28 cellular contexts compared by ENCODE assay signal in genomic region chr13:110358381-110358780, GRCh38. TPM values are rescaled to one million over a fixed set of nuclear protein-coding genes. Genes with fewer than 3 reads are reported as not detected.
A peak's percentile ranks its signal among the peaks of the same experiment; 100 is the strongest.
DNase-seq lines count a peak whose midpoint lies in the region; ATAC-seq and TF ChIP-seq lines count a peak whose summit lies in the region.
"Had no signal": no experiment of that assay in that cellular context is flagged by ENCODE, and none has a peak within 500 bp of the region (broad histone marks: within the 10 kb centered on the region; RNA-seq: fewer than 3 reads in every experiment).

No MANE protein-coding gene starts in this region.

- BruUV-seq in IMR-90 (replicated peaks; lab: Mats Ljungman, UMichigan) = no TSS peak

- POLR2A ChIA-PET in IMR-90 (lab: Charles Lee; ENCODE audit: unreplicated experiment) = no interaction called here
- POLR2A ChIA-PET in activated CD8-positive, alpha-beta T cell treated with anti-CD3 and anti-CD28 coated beads, Interleukin-2, amount 10 ng/mL, durations not matched to agents 7 days and 5 days (lab: Charles Lee) = no interaction called here

- peaks cover 27 to 82% of the 10 kb centered on the region in 2 experiments for H3K79me1 ChIP-seq in IMR-90 (ENCODE audit: low read depth in 1 of 2, low read length in 2 of 2)

- H3K9ac ChIP-seq in IMR-90 (ENCODE audit: low read depth, low read length) (no peak overlapping the region), smooth muscle cell (ENCODE audit: low read depth) (no peak overlapping the region)

- H4K5ac ChIP-seq in IMR-90 (ENCODE audit: low read depth, low read length) = no peak overlapping the region; the same call in 1 of the 2 replicates

- peaks cover 68% of the 10 kb centered on the region for H3F3A ChIP-seq in smooth muscle cell (ENCODE audit: low read depth)

- peaks cover 13% of the 10 kb centered on the region for H3K4me1 ChIP-seq in IMR-90 (ENCODE audit: control insufficient read depth, insufficient read depth, low read length)
- peaks cover 52 to 82% (median 77%) of the 10 kb centered on the region in 4 donors for H3K4me1 ChIP-seq in esophagus muscularis mucosa
- peaks cover 15% of the 10 kb centered on the region for H3K4me1 ChIP-seq in smooth muscle cell (ENCODE audit: low read depth)
- H3K4me1 ChIP-seq: BE2C, HAP-1 had no signal

- H2AFZ ChIP-seq in IMR-90 (replicated peaks; ENCODE audit: low read length, poor library complexity) = no peak overlapping the region
- H2AFZ ChIP-seq in smooth muscle cell (ENCODE audit: low read depth) = no peak overlapping the region

- H3K4me3 ChIP-seq in IMR-90 (ENCODE audit: insufficient read depth, low read depth, low read length) = no peak overlapping the region
- H3K4me3 ChIP-seq in esophagus muscularis mucosa = no peak overlapping the region
- H3K4me3 ChIP-seq in smooth muscle cell = no peak overlapping the region
- H3K4me3 ChIP-seq: GM12878, HAP-1 had no signal

- H3K23ac ChIP-seq in IMR-90 (ENCODE audit: low read depth, low read length) = 0 out of 2 replicates have a peak overlapping the region, but pooled peaks have one; percentile 5

- H3K18ac ChIP-seq in IMR-90 (ENCODE audit: low read depth, low read length) = peak overlapping the region; percentile 52; the same call in 1 of the 2 replicates

- peak overlapping the region; percentile 5; the same call in 1 of the 2 replicates for H2BK120ac ChIP-seq in IMR-90 (ENCODE audit: low read depth, low read length)

- H2BK15ac ChIP-seq in IMR-90 (ENCODE audit: low read depth, low read length) = 0 out of 3 replicates have a peak overlapping the region, but pooled peaks have one; percentile 10

- no peak overlapping the region for H3K4me3 Mint-ChIP-seq in activated CD8-positive, alpha-beta T cell treated with anti-CD3 and anti-CD28 coated beads, Interleukin-2, amount 10 ng/mL, durations not matched to agents 7 days and 5 days
- H3K4me3 Mint-ChIP-seq: CD14-positive monocyte, HFFc6 had no signal

- intact Hi-C loops in IMR-90 (cut with micrococcal nuclease) = no loop called here
- intact Hi-C loops in esophagus muscularis mucosa (cut with DNase I) = no loop called here

- peaks cover 88% of the 10 kb centered on the region for H3K79me2 ChIP-seq in smooth muscle cell (ENCODE audit: low read depth)

- ATAC-seq in IMR-90 (ENCODE audit: low read depth) (no peak), HG02798 (IDR thresholded peaks at IDR 0.05; ENCODE audit: poor library complexity, unreplicated experiment) (no peak)
- no peak for ATAC-seq in activated CD8-positive, alpha-beta T cell treated with anti-CD3 and anti-CD28 coated beads, Interleukin-2, amount 10 ng/mL, durations not matched to agents 7 days and 5 days
- ATAC-seq: GM12878, PC-3 had no signal

- TF ChIP-seq EP300 in esophagus muscularis mucosa (IDR thresholded peaks at IDR 0.05) = no peak

- no peaks in the 10 kb centered on the region for H3K9me3 Mint-ChIP-seq in activated CD8-positive, alpha-beta T cell treated with anti-CD3 and anti-CD28 coated beads, Interleukin-2, amount 10 ng/mL, durations not matched to agents 7 days and 5 days (ENCODE audit: insufficient read depth)
- H3K9me3 Mint-ChIP-seq: CD14-positive monocyte; CD8-positive, alpha-beta memory T cell; HFFc6 had no signal

- no peak overlapping the region for H3K56ac ChIP-seq in IMR-90 (ENCODE audit: extremely low read depth, insufficient read depth, low read length)

- H4K91ac ChIP-seq in IMR-90 (ENCODE audit: insufficient read depth, low read depth, low read length) = peak overlapping the region; percentile 9; the same call in 1 of the 2 replicates

- dilution Hi-C loops in IMR-90 (cut with HindIII; ENCODE audit: low sequenced_read_pairs, unreplicated experiment) = no loop called here

- H4K20me1 ChIP-seq in IMR-90 (ENCODE audit: insufficient read depth, low read length) (peaks cover 32% of the 10 kb centered on the region), smooth muscle cell (ENCODE audit: low read depth) (peaks cover 42% of the 10 kb centered on the region)

- no peaks in the 10 kb centered on the region for H3K27me3 Mint-ChIP-seq in activated CD8-positive, alpha-beta T cell treated with anti-CD3 and anti-CD28 coated beads, Interleukin-2, amount 10 ng/mL, durations not matched to agents 7 days and 5 days (ENCODE audit: low read depth)

- H3K27ac Mint-ChIP-seq in activated CD8-positive, alpha-beta T cell treated with anti-CD3 and anti-CD28 coated beads, Interleukin-2, amount 10 ng/mL, durations not matched to agents 7 days and 5 days = no peak overlapping the region
- H3K27ac Mint-ChIP-seq: CD14-positive monocyte; CD8-positive, alpha-beta memory T cell; HFFc6 had no signal

- H2BK20ac ChIP-seq in IMR-90 (ENCODE audit: low read depth, low read length) = no peak overlapping the region

- no peaks in the 10 kb centered on the region for H3K9me3 ChIP-seq in IMR-90 (ENCODE audit: control insufficient read depth, insufficient read depth, low read length)
- no peaks in the 10 kb centered on the region for H3K9me3 ChIP-seq in esophagus muscularis mucosa
- H3K9me3 ChIP-seq in smooth muscle cell (replicated peaks; ENCODE audit: low read depth) = no peaks in the 10 kb centered on the region
- H3K9me3 ChIP-seq: BE2C, HAP-1 had no signal

- H3K27ac ChIP-seq in IMR-90 (ENCODE audit: insufficient read depth, low read length) (no peak overlapping the region), esophagus muscularis mucosa (replicated peaks in 1 of 4) (peak overlapping the region; percentile 83 to 93 (median 88)), smooth muscle cell (ENCODE audit: low read depth) (peak overlapping the region; percentile 97)

- no peak overlapping the region for H3K14ac ChIP-seq in IMR-90 (replicated peaks; ENCODE audit: low read depth, low read length)

- no peak for DNase-seq in IMR-90
- no peak for DNase-seq in esophagus muscularis mucosa (ENCODE audit: extremely low spot score)
- peak; percentile 67 for DNase-seq in myocyte (ENCODE audit: low read depth)
- no peak for DNase-seq in smooth muscle cell (lab: John Stamatoyannopoulos, UW; ENCODE audit: unreplicated experiment)
- DNase-seq in activated CD8-positive, alpha-beta T cell treated with anti-CD3 and anti-CD28 coated beads, Interleukin-2, amount 10 ng/mL, durations not matched to agents 7 days and 5 days = no peak
- no peak for DNase-seq in HK-2 (ENCODE audit: unreplicated experiment)
- DNase-seq in medulla oblongata (ENCODE audit: extremely low spot score) = no peak
- DNase-seq: 8988T; ACHN; BE2C; CD8-positive, alpha-beta memory T cell; DMS 273 treated with DMSO at 0.1 percent for 48 hours; DMS79; EL; GDM1; GOT3; HFFc6; Karpas-422; NCI-H1092 treated with DMSO at 0.1 percent for 48 hours; NCI-H1436 treated with DMSO at 0.1 percent for 48 hours; NCI-H187 treated with DMSO at 0.1 percent for 48 hours; NCI-H524; NCI-H774; PC-3 had no signal

- 0 out of 4 replicates have a peak overlapping the region, but pooled peaks of 1 of the 2 experiments have one; percentile 9 for H4K8ac ChIP-seq in IMR-90 (ENCODE audit: low read depth in 2 of 2, low read length in 2 of 2)

- in situ Hi-C loops in IMR-90 (cut with MboI; ENCODE audit: low sequenced_read_pairs) = no loop called here

- H2AK9ac ChIP-seq in IMR-90 (replicated peaks; ENCODE audit: low read depth, low read length, poor library complexity) = no peak overlapping the region

- no peaks in the 10 kb centered on the region for H3K4me1 Mint-ChIP-seq in activated CD8-positive, alpha-beta T cell treated with anti-CD3 and anti-CD28 coated beads, Interleukin-2, amount 10 ng/mL, durations not matched to agents 7 days and 5 days (ENCODE audit: low read depth)
- H3K4me1 Mint-ChIP-seq: CD14-positive monocyte; CD8-positive, alpha-beta memory T cell had no signal

- TF ChIP-seq POLR2A in IMR-90 (IDR thresholded peaks at IDR 0.05; ENCODE audit: low read depth, low read length) = no peak
- no peak for TF ChIP-seq POLR2A in esophagus muscularis mucosa (IDR thresholded peaks at IDR 0.05; ENCODE audit: low read depth)

- peak overlapping the region; percentile 48 for H2BK5ac ChIP-seq in IMR-90 (ENCODE audit: low read depth, low read length, poor library complexity, severe bottlenecking)

- TF ChIP-seq CTCF in IMR-90 (conservative IDR thresholded peaks at IDR 0.05; ENCODE audit: low read depth, low read length) (no peak), esophagus muscularis mucosa (IDR thresholded peaks at IDR 0.05) (no peak), smooth muscle cell (IDR thresholded peaks at IDR 0.05; ENCODE audit: borderline replicate concordance, insufficient read depth, poor library complexity, severe bottlenecking) (no peak)

- no CpG with 5 or more reads among the region's 4 CpGs for WGBS in IMR-90 (ENCODE audit: extremely low coverage in 2 of 2, insufficient read length in 1 of 2), 2 experiments
- WGBS in esophagus muscularis mucosa = 90% methylated on average over 4 of the region's 4 CpGs
- WGBS in smooth muscle cell (ENCODE audit: low lambda C conversion rate) = 90% methylated on average over 4 of the region's 4 CpGs

- H3K4ac ChIP-seq in IMR-90 (ENCODE audit: low read depth, low read length) = peak overlapping the region; percentile 6; the same call in 1 of the 2 replicates

- H3K36me3 Mint-ChIP-seq in activated CD8-positive, alpha-beta T cell treated with anti-CD3 and anti-CD28 coated beads, Interleukin-2, amount 10 ng/mL, durations not matched to agents 7 days and 5 days (ENCODE audit: low read depth) = no peaks in the 10 kb centered on the region
- H3K36me3 Mint-ChIP-seq: CD14-positive monocyte; CD8-positive, alpha-beta memory T cell had no signal

- H3K27me3 ChIP-seq in IMR-90 (ENCODE audit: control insufficient read depth, insufficient read depth, low read length) (no peaks in the 10 kb centered on the region), esophagus muscularis mucosa (no peaks in the 10 kb centered on the region), smooth muscle cell (ENCODE audit: low read depth) (no peaks in the 10 kb centered on the region)
- H3K27me3 ChIP-seq: BE2C had no signal

- TF ChIP-seq RAD21 in IMR-90 (IDR thresholded peaks at IDR 0.05; ENCODE audit: low read length) = no peak

- peaks cover 41% of the 10 kb centered on the region for H3K9me1 ChIP-seq in IMR-90 (ENCODE audit: insufficient read depth, low read length)

- CTCF ChIA-PET in IMR-90 (lab: Yijun Ruan, JAX) = no interaction called here
- CTCF ChIA-PET in activated CD8-positive, alpha-beta T cell treated with anti-CD3 and anti-CD28 coated beads, Interleukin-2, amount 10 ng/mL, durations not matched to agents 7 days and 5 days (lab: Charles Lee) = no interaction called here

- peak overlapping the region; percentile 44 for H2AK5ac ChIP-seq in IMR-90 (ENCODE audit: low read depth, low read length)

- H3K36me3 ChIP-seq in IMR-90 (ENCODE audit: control insufficient read depth, insufficient read depth, low read length) (peaks cover 34% of the 10 kb centered on the region), esophagus muscularis mucosa (peaks cover 0 to 29% (median 12%) of the 10 kb centered on the region in 4 donors), smooth muscle cell (ENCODE audit: low read depth) (peaks cover 4% of the 10 kb centered on the region)
- H3K36me3 ChIP-seq: BE2C, HAP-1 had no signal

- no peak overlapping the region for H3K4me2 ChIP-seq in IMR-90 (ENCODE audit: low read depth, low read length)
- no peak overlapping the region for H3K4me2 ChIP-seq in smooth muscle cell

RNA-seq across cellular contexts. Expression of gene COL4A2, which starts 51.3 kb away (rescaled TPM):
- total RNA-seq in IMR-90 (2012; rRNA removed) = 90.7 and 97.5 TPM in 2 replicates
- polyA plus RNA-seq in IMR-90 (2012; rRNA removed) = 457 and 533 TPM in 2 replicates
- 220 and 733 TPM in 2 replicates for polyA plus RNA-seq in IMR-90 (2012; cell fraction: cytosol; rRNA removed)
- polyA plus RNA-seq in IMR-90 (2012; cell fraction: nucleus; rRNA removed; ENCODE audit: low replicate concordance) = 553 and 1,147 TPM in 2 replicates
- total RNA-seq in esophagus muscularis mucosa = 100 to 1,000 TPM; 419 to 931 (median 555) TPM
- total RNA-seq in myocyte = 71.7 and 77.6 TPM in 2 replicates
- 261 TPM for polyA plus RNA-seq in myocyte (2012)
- 1,456 and 1,535 TPM in 2 replicates for total RNA-seq in smooth muscle cell
- polyA plus RNA-seq in smooth muscle cell = 2,012 and 2,786 TPM in 2 replicates
- not detected for total RNA-seq in activated CD8-positive, alpha-beta T cell treated with anti-CD3 and anti-CD28 coated beads, Interleukin-2, amount 10 ng/mL, durations not matched to agents 7 days and 5 days
- total RNA-seq: CD8-positive, alpha-beta memory T cell had no signal
- polyA plus RNA-seq: CD14-positive monocyte; CD8-positive, alpha-beta memory T cell had no signal

RNA-seq across cellular contexts. Expression of gene COL4A1, which starts 51.4 kb away (rescaled TPM):
- 230 and 263 TPM in 2 replicates for total RNA-seq in IMR-90 (2012; rRNA removed)
- 301 and 337 TPM in 2 replicates for polyA plus RNA-seq in IMR-90 (2012; rRNA removed)
- 173 and 272 TPM in 2 replicates for polyA plus RNA-seq in IMR-90 (2012; cell fraction: cytosol; rRNA removed)
- polyA plus RNA-seq in IMR-90 (2012; cell fraction: nucleus; rRNA removed; ENCODE audit: low replicate concordance) = 217 and 287 TPM in 2 replicates
- 100 to 1,000 TPM; 328 to 578 (median 405) TPM for total RNA-seq in esophagus muscularis mucosa
- 115 and 128 TPM in 2 replicates for total RNA-seq in myocyte
- 251 TPM for polyA plus RNA-seq in myocyte (2012)
- total RNA-seq in smooth muscle cell = 4,372 and 5,353 TPM in 2 replicates
- 1,844 and 2,409 TPM in 2 replicates for polyA plus RNA-seq in smooth muscle cell
- not detected for total RNA-seq in activated CD8-positive, alpha-beta T cell treated with anti-CD3 and anti-CD28 coated beads, Interleukin-2, amount 10 ng/mL, durations not matched to agents 7 days and 5 days
- total RNA-seq: CD8-positive, alpha-beta memory T cell had no signal
- polyA plus RNA-seq: CD8-positive, alpha-beta memory T cell had no signal

Comparison
In these comparisons a context has a peak if more than half of its experiments do, and no peak if none do; other contexts are left out.
1. RNA of gene COL4A2, which starts 51.3 kb away (total RNA-seq): 1,456 to 1,535 TPM in smooth muscle cell, 419 to 931 TPM in esophagus muscularis mucosa, 90.7 to 97.5 TPM in IMR-90 and 71.7 to 77.6 TPM in myocyte; not detected in activated CD8-positive, alpha-beta T cell treated with anti-CD3 and anti-CD28 coated beads, Interleukin-2, amount 10 ng/mL, durations not matched to agents 7 days and 5 days; every median in the first group is over 10 times any median in the second.
2. RNA of gene COL4A1, which starts 51.4 kb away (total RNA-seq): 4,372 to 5,353 TPM in smooth muscle cell, 328 to 578 TPM in esophagus muscularis mucosa, 230 to 263 TPM in IMR-90 and 115 to 128 TPM in myocyte; not detected in activated CD8-positive, alpha-beta T cell treated with anti-CD3 and anti-CD28 coated beads, Interleukin-2, amount 10 ng/mL, durations not matched to agents 7 days and 5 days; every median in the first group is over 100 times any median in the second.